Comparison of ENCODE assay signal across 8 cellular contexts in genomic region chr14:32576088-32576795, GRCh38.
A peak's percentile ranks its signal among the peaks of the same experiment; 100 is the strongest.
DNase-seq lines count a peak whose midpoint lies in the region; ATAC-seq and TF ChIP-seq lines count a peak whose summit lies in the region.

No MANE protein-coding gene starts in this region.

- in situ Hi-C loops in KBM-7 (cut with MboI; ENCODE audit: low pct_unique_long_range_greater_than_20kb, low sequenced_read_pairs): no loop called here

- WGBS in right cardiac atrium: 15% methylated on average over 6 of the region's 6 CpGs

- H3K27ac ChIP-seq in PC-9 (no peak overlapping the region), ascending aorta (peak overlapping the region in 1 of 2 donors; percentile 1), right cardiac atrium (ENCODE audit: low read length) (no peak overlapping the region)

- H3K9me2 ChIP-seq in PC-9 (ENCODE audit: insufficient read depth): no peaks in the 10 kb centered on the region

- TF ChIP-seq CTCF in PC-9 (conservative IDR thresholded peaks at IDR 0.05) (peak; percentile 88), ascending aorta (IDR thresholded peaks at IDR 0.05) (peak; percentile 86 to 96 (median 94))

- H3K4me3 ChIP-seq in PC-9 (no peak overlapping the region), ascending aorta (peak overlapping the region in 1 of 2 donors; percentile 47), right cardiac atrium (ENCODE audit: low read length) (peak overlapping the region; percentile 26)

- H3K36me3 ChIP-seq in PC-9 (ENCODE audit: low read depth) (no peaks in the 10 kb centered on the region), ascending aorta (peaks cover 0 to 3% of the 10 kb centered on the region in 2 donors)

- H2AFZ ChIP-seq in PC-9: no peak overlapping the region

- CTCF ChIA-PET in PC-9 (lab: Charles Lee): no interaction called here

- no peaks in the 10 kb centered on the region for H3K9me3 ChIP-seq in PC-9 (ENCODE audit: insufficient read depth, low read depth)
- no peaks in the 10 kb centered on the region for H3K9me3 ChIP-seq in ascending aorta
- H3K9me3 ChIP-seq in right cardiac atrium (ENCODE audit: control insufficient read depth, low read length): no peaks in the 10 kb centered on the region

- H4K20me1 ChIP-seq in PC-9 (ENCODE audit: insufficient read depth): no peaks in the 10 kb centered on the region

- no peaks in the 10 kb centered on the region for H3F3A ChIP-seq in PC-9 (ENCODE audit: insufficient read depth, low read depth)

- no TSS peak for BruUV-seq in PC-9 (replicated peaks; lab: Mats Ljungman, UMichigan)

- H3K4me1 ChIP-seq in PC-9 (replicated peaks; ENCODE audit: insufficient read depth) (no peaks in the 10 kb centered on the region), ascending aorta (peaks cover 0 to 2% of the 10 kb centered on the region in 2 donors), right cardiac atrium (ENCODE audit: control insufficient read depth, insufficient read depth, low read length) (no peaks in the 10 kb centered on the region)

- POLR2A ChIA-PET in PC-9 (lab: Charles Lee; ENCODE audit: unreplicated experiment): no interaction called here

- intact Hi-C loops in PC-9 (cut with micrococcal nuclease; ENCODE audit: unreplicated experiment): loop anchor here (1.0 to 10.0 kb wide), 5 partner anchors 359 to 1747 kb away; partner anchors contain the start of gene NPAS3
- intact Hi-C loops in ascending aorta (cut with DNase I): loop anchor here (2.0 to 5.0 kb wide), 4 partner anchors 136 to 1217 kb away; partner anchors contain the start of gene NPAS3
- intact Hi-C loops in right cardiac atrium (cut with DNase I): loop anchor here (5.0 to 10.0 kb wide), 7 partner anchors 139 to 1219 kb away; no protein-coding TSS in a partner anchor

- H3K27me3 ChIP-seq in PC-9 (ENCODE audit: insufficient read depth, low read depth) (no peaks in the 10 kb centered on the region), ascending aorta (no peaks in the 10 kb centered on the region), right cardiac atrium (ENCODE audit: control insufficient read depth, insufficient read depth) (no peaks in the 10 kb centered on the region)

- DNase-seq in DMS153 (lab: John Stamatoyannopoulos, UW): peak; percentile 44
- DNase-seq in KBM-7: peak; percentile 49
- DNase-seq in PC-9: peak; percentile 15 to 39
- DNase-seq in ascending aorta (ENCODE audit: low spot score in 2 of 2): no peak
- peak in 1 of 3 donors; percentile 53 for DNase-seq in right cardiac atrium
- DNase-seq in retina: peak; percentile 59
- DNase-seq in NK-92 treated with Interleukin-12 subunit alpha and Interleukin-12 subunit beta, amount 100 ng/mL, for 24 hours (lab: John Stamatoyannopoulos, UW): no peak

- no peaks in the 10 kb centered on the region for H3K79me2 ChIP-seq in PC-9 (ENCODE audit: low read depth)

- ATAC-seq in GM21515 (IDR thresholded peaks at IDR 0.05; ENCODE audit: unreplicated experiment) (peak; percentile 58), right cardiac atrium (peak; percentile 83 to 86)

- no peak overlapping the region for H3K4me2 ChIP-seq in PC-9

Comparison
In these comparisons a context has a peak if more than half of its experiments do, and no peak if none do; other contexts are left out.
1. DNase-seq: peak in DMS153 (single experiment), KBM-7 (single experiment), PC-9 (2 of 2) and retina (single experiment); none in ascending aorta (0 of 2) and NK-92 treated with Interleukin-12 subunit alpha and Interleukin-12 subunit beta, amount 100 ng/mL, for 24 hours (single experiment).